Comparison of ENCODE assay signal across 1 cellular context in genomic region chr18:74897971-74898657, GRCh38.
TF ChIP-seq lines count a peak whose summit lies in the region.

No MANE protein-coding gene starts in this region.

TF ChIP-seq in A549, 52 proteins besides CTCF, POLR2A, EP300 and RAD21 (continued from another document):
- TF ChIP-seq HMGXB4 (CRISPR knock-in tag; IDR thresholded peaks at IDR 0.05; ENCODE audit: borderline replicate concordance), result no peak
TF ChIP-seq in A549: peak in this region for 0.
